Comparison of ENCODE assay signal across 18 cellular contexts in the genomic region with DNA sequence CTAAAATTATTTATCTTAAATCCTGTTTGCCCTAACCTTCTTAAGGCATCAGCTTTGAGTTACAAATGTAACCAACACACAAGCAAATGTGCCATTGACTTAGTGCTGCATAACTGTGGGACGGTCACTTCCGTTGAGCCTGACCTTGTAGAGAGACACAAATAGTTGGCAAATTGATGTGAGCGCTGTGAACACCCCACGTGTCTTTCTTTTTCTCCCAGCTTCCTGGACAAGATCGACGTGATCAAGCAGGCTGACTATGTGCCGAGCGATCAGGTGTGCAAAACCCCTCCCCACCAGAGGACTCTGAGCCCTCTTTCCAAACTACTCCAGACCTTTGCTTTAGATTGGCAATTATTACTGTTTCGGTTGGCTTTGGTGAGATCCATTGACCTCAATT. TPM values are rescaled to one million over a fixed set of nuclear protein-coding genes. Genes with fewer than 3 reads are reported as not detected.
DNase-seq lines count a peak whose midpoint lies in the region; ATAC-seq and TF ChIP-seq lines count a peak whose summit lies in the region.
"Had no signal": no experiment of that assay in that cellular context is flagged by ENCODE, and none has a peak within 500 bp of the region (broad histone marks: within the 10 kb centered on the region; RNA-seq: fewer than 3 reads in every experiment).

No MANE protein-coding gene starts in this region.

- H3K4me3 Mint-ChIP-seq in natural killer cell (no peak overlapping the region), osteocyte (ENCODE audit: unreplicated experiment) (no peak overlapping the region)
- H3K4me3 Mint-ChIP-seq in natural killer cell treated with Interleukin-12 subunit alpha and Interleukin-12 subunit beta and Interleukin-15 and Interleukin-18, amount 100 ng/mL, for 72 hours = no peak overlapping the region

- H3K9me3 Mint-ChIP-seq in natural killer cell (no peaks in the 10 kb centered on the region), osteocyte (ENCODE audit: unreplicated experiment) (no peaks in the 10 kb centered on the region)
- no peaks in the 10 kb centered on the region for H3K9me3 Mint-ChIP-seq in natural killer cell treated with Interleukin-12 subunit alpha and Interleukin-12 subunit beta and Interleukin-15 and Interleukin-18, amount 100 ng/mL, for 72 hours
- H3K9me3 Mint-ChIP-seq: activated T-cell treated with anti-CD3 and anti-CD28 coated beads, Interleukin-2, amount 50 U/mL, for 72 hours had no signal

- intact Hi-C loops in natural killer cell (cut with micrococcal nuclease) = loop anchor here (1.0 to 5.0 kb wide), 2 partner anchors 73 to 123 kb away; partner anchors contain the start of genes ATP5F1E and NELFCD
- intact Hi-C loops in dorsolateral prefrontal cortex (cut with DNase I) = no loop called here

- H3K27ac Mint-ChIP-seq in natural killer cell (peak overlapping the region; percentile 89 to 96), osteocyte (ENCODE audit: unreplicated experiment) (peak overlapping the region; percentile 71)
- peak overlapping the region in 1 of 2 donors; percentile 99 for H3K27ac Mint-ChIP-seq in natural killer cell treated with Interleukin-12 subunit alpha and Interleukin-12 subunit beta and Interleukin-15 and Interleukin-18, amount 100 ng/mL, for 72 hours

- peak overlapping the region in 48 of 59 donors; percentile 3 to 89 (median 76) for H3K27ac ChIP-seq in dorsolateral prefrontal cortex

- DNase-seq in natural killer cell (no peak), dorsolateral prefrontal cortex (no peak), osteocyte (ENCODE audit: extremely low spot score, unreplicated experiment) (peak; percentile 40), DMS79 (lab: John Stamatoyannopoulos, UW) (no peak), NCI-H446 treated with DMSO at 0.1 percent for 48 hours (lab: John Stamatoyannopoulos, UW) (no peak), HEK293T (ENCODE audit: extremely low spot score) (no peak), SW 1271 (lab: John Stamatoyannopoulos, UW) (no peak)
- no peak for DNase-seq in natural killer cell treated with Interleukin-12 subunit alpha and Interleukin-12 subunit beta and Interleukin-15 and Interleukin-18, amount 100 ng/mL, for 72 hours (ENCODE audit: low spot score)
- DNase-seq: activated CD4-positive, alpha-beta T cell treated with anti-CD3 and anti-CD28 coated beads for 48 hours; activated T-cell treated with anti-CD3 and anti-CD28 coated beads, Interleukin-2, amount 50 U/mL, for 72 hours; DMS53; effector memory CD4-positive, alpha-beta T cell; NCI-H146; T-helper 2 cell; transverse colon had no signal

- TF ChIP-seq CTCF in natural killer cell (IDR thresholded peaks at IDR 0.05) (no peak), dorsolateral prefrontal cortex (IDR thresholded peaks at IDR 0.05 in 54 of 56, conservative IDR thresholded peaks at IDR 0.05 in 2 of 56; ENCODE audit: low read depth in 1 of 56, partially characterized antibody in 56 of 56) (no peak), osteocyte (IDR thresholded peaks at IDR 0.05) (no peak)

- H3K4me1 Mint-ChIP-seq in natural killer cell (peaks cover 35 to 40% of the 10 kb centered on the region in 2 donors), osteocyte (ENCODE audit: unreplicated experiment) (peaks cover 28% of the 10 kb centered on the region)
- peaks cover 43 to 50% of the 10 kb centered on the region in 2 donors for H3K4me1 Mint-ChIP-seq in natural killer cell treated with Interleukin-12 subunit alpha and Interleukin-12 subunit beta and Interleukin-15 and Interleukin-18, amount 100 ng/mL, for 72 hours (ENCODE audit: low read depth in 2 of 2)

- H3K27me3 ChIP-seq in dorsolateral prefrontal cortex = no peaks in the 10 kb centered on the region
- H3K27me3 ChIP-seq: transverse colon had no signal

- POLR2A ChIA-PET in HEK293T (lab: Yijun Ruan, JAX) = no interaction called here

- CTCF ChIA-PET in HEK293T (lab: Yijun Ruan, JAX) = no interaction called here

- no peak for ATAC-seq in natural killer cell
- ATAC-seq in natural killer cell treated with Interleukin-12 subunit alpha and Interleukin-12 subunit beta and Interleukin-15 and Interleukin-18, amount 100 ng/mL, for 72 hours = no peak
- ATAC-seq: activated T-cell treated with anti-CD3 and anti-CD28 coated beads, Interleukin-2, amount 50 U/mL, for 72 hours; Panc1 had no signal

- H3K36me3 Mint-ChIP-seq in natural killer cell (peaks cover 36% of the 10 kb centered on the region), osteocyte (ENCODE audit: unreplicated experiment) (peaks cover 68% of the 10 kb centered on the region)
- H3K36me3 Mint-ChIP-seq in natural killer cell treated with Interleukin-12 subunit alpha and Interleukin-12 subunit beta and Interleukin-15 and Interleukin-18, amount 100 ng/mL, for 72 hours = peaks cover 45% of the 10 kb centered on the region

- peak overlapping the region in 1 of 59 donors; percentile 36 for H3K4me3 ChIP-seq in dorsolateral prefrontal cortex
- H3K4me3 ChIP-seq: skin epidermis, transverse colon had no signal

- no peaks in the 10 kb centered on the region for H3K27me3 Mint-ChIP-seq in natural killer cell (ENCODE audit: low read depth in 2 of 2)
- H3K27me3 Mint-ChIP-seq in natural killer cell treated with Interleukin-12 subunit alpha and Interleukin-12 subunit beta and Interleukin-15 and Interleukin-18, amount 100 ng/mL, for 72 hours = no peaks in the 10 kb centered on the region
- H3K27me3 Mint-ChIP-seq in osteocyte (ENCODE audit: unreplicated experiment) = no peaks in the 10 kb centered on the region

TF ChIP-seq in HEK293T, 16 proteins besides CTCF, POLR2A, EP300 and RAD21:
- TF ChIP-seq HDGF (IDR thresholded peaks at IDR 0.05; ENCODE audit: borderline replicate concordance) (no peak), SUZ12 (IDR thresholded peaks at IDR 0.05) (no peak), ZNF384 (IDR thresholded peaks at IDR 0.05) (no peak), SP1 (IDR thresholded peaks at IDR 0.05) (no peak), FOXA1 (IDR thresholded peaks at IDR 0.05) (no peak), LEF1 (IDR thresholded peaks at IDR 0.05; ENCODE audit: borderline replicate concordance) (no peak), NFRKB (IDR thresholded peaks at IDR 0.05) (no peak), ELF4 (IDR thresholded peaks at IDR 0.05) (no peak), CTBP1 (IDR thresholded peaks at IDR 0.05; ENCODE audit: borderline replicate concordance) (no peak), BHLHE40 (IDR thresholded peaks at IDR 0.05; ENCODE audit: borderline replicate concordance) (no peak)

RNA-seq across cellular contexts. Expression of gene GNAS, which starts 56.4 kb away (rescaled TPM):
- total RNA-seq in natural killer cell (100 to 1,000 TPM; 530 to 823 (median 582) TPM), dorsolateral prefrontal cortex (1,000 to 10,000 TPM in 119 of 120 experiments, 100 to 1,000 TPM in 1; 843 to 2,758 (median 1,845) TPM), osteocyte (1,150 and 1,173 TPM in 2 replicates)
- 100 to 1,000 TPM; 459 to 740 TPM for total RNA-seq in natural killer cell treated with Interleukin-12 subunit alpha and Interleukin-12 subunit beta and Interleukin-15 and Interleukin-18, amount 100 ng/mL, for 72 hours

RNA-seq across cellular contexts. Expression of gene GNAS-AS1, which starts 58.2 kb away (rescaled TPM):
- total RNA-seq in natural killer cell (under 1 TPM in 2 of 3 donors, not detected in 1; 0.60 to 0.66 TPM), dorsolateral prefrontal cortex (1 to 10 TPM in 36 of 120 experiments, under 1 TPM in 76, not detected in 8; 0.19 to 2.7 (median 0.78) TPM), osteocyte (1.5 and 2.0 TPM in 2 replicates)
- 1 to 10 TPM in 1 of 2 donors, under 1 TPM in 1; 0.29 to 4.7 TPM for total RNA-seq in natural killer cell treated with Interleukin-12 subunit alpha and Interleukin-12 subunit beta and Interleukin-15 and Interleukin-18, amount 100 ng/mL, for 72 hours
- total RNA-seq: myocyte had no signal
